1 cellular context compared by ENCODE assay signal in the genomic region with DNA sequence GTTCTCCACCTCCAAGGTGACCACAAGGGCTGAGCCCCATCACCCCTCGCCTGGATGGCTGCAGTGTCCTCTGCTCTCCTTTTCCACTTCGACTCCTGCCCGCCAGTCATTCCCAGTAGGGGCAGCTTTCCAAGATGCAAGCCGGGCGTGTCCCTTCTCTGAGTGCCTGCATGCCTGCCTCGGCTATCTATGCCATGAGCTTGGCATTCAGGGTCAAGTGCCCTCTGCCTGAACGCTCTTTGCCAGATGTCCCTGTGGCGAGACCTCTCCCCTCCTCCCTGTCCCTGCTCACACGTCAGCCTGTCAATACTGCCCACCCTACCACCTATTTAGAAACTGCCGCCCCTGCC.
TF ChIP-seq lines count a peak whose summit lies in the region.

No MANE protein-coding gene starts in this region.

TF ChIP-seq in H1, 55 proteins besides CTCF, POLR2A, EP300 and RAD21:
- no peak for TF ChIP-seq RXRA (IDR thresholded peaks at IDR 0.05; ENCODE audit: insufficient read depth, low read depth, low read length)
- no peak for TF ChIP-seq SP4 (IDR thresholded peaks at IDR 0.05; ENCODE audit: low read length)
- no peak; the same call in 1 of the 2 replicates for TF ChIP-seq CREB1 (IDR thresholded peaks at IDR 0.05)
- TF ChIP-seq CEBPB (IDR thresholded peaks at IDR 0.05; ENCODE audit: low read depth, low read length), result no peak
- TF ChIP-seq KDM1A (IDR thresholded peaks at IDR 0.05; ENCODE audit: borderline replicate concordance, low read length), result no peak
- no peak for TF ChIP-seq TCF12 (IDR thresholded peaks at IDR 0.05; ENCODE audit: low read depth, low read length)
- no peak for TF ChIP-seq SP2 (IDR thresholded peaks at IDR 0.05; ENCODE audit: low read length)
- TF ChIP-seq RFX5 (IDR thresholded peaks at IDR 0.05; ENCODE audit: borderline replicate concordance, low read depth, low read length), result no peak
- no peak for TF ChIP-seq GTF2F1 (IDR thresholded peaks at IDR 0.05; ENCODE audit: borderline replicate concordance, low read depth, low read length)
- no peak for TF ChIP-seq SIRT6 (IDR thresholded peaks at IDR 0.05; ENCODE audit: low read length)
- TF ChIP-seq CHD1 (IDR thresholded peaks at IDR 0.05; ENCODE audit: low read depth, low read length), result no peak
- no peak for TF ChIP-seq KDM4A (IDR thresholded peaks at IDR 0.05; ENCODE audit: low read depth, low read length, severe bottlenecking)
- TF ChIP-seq, protein P1, sequence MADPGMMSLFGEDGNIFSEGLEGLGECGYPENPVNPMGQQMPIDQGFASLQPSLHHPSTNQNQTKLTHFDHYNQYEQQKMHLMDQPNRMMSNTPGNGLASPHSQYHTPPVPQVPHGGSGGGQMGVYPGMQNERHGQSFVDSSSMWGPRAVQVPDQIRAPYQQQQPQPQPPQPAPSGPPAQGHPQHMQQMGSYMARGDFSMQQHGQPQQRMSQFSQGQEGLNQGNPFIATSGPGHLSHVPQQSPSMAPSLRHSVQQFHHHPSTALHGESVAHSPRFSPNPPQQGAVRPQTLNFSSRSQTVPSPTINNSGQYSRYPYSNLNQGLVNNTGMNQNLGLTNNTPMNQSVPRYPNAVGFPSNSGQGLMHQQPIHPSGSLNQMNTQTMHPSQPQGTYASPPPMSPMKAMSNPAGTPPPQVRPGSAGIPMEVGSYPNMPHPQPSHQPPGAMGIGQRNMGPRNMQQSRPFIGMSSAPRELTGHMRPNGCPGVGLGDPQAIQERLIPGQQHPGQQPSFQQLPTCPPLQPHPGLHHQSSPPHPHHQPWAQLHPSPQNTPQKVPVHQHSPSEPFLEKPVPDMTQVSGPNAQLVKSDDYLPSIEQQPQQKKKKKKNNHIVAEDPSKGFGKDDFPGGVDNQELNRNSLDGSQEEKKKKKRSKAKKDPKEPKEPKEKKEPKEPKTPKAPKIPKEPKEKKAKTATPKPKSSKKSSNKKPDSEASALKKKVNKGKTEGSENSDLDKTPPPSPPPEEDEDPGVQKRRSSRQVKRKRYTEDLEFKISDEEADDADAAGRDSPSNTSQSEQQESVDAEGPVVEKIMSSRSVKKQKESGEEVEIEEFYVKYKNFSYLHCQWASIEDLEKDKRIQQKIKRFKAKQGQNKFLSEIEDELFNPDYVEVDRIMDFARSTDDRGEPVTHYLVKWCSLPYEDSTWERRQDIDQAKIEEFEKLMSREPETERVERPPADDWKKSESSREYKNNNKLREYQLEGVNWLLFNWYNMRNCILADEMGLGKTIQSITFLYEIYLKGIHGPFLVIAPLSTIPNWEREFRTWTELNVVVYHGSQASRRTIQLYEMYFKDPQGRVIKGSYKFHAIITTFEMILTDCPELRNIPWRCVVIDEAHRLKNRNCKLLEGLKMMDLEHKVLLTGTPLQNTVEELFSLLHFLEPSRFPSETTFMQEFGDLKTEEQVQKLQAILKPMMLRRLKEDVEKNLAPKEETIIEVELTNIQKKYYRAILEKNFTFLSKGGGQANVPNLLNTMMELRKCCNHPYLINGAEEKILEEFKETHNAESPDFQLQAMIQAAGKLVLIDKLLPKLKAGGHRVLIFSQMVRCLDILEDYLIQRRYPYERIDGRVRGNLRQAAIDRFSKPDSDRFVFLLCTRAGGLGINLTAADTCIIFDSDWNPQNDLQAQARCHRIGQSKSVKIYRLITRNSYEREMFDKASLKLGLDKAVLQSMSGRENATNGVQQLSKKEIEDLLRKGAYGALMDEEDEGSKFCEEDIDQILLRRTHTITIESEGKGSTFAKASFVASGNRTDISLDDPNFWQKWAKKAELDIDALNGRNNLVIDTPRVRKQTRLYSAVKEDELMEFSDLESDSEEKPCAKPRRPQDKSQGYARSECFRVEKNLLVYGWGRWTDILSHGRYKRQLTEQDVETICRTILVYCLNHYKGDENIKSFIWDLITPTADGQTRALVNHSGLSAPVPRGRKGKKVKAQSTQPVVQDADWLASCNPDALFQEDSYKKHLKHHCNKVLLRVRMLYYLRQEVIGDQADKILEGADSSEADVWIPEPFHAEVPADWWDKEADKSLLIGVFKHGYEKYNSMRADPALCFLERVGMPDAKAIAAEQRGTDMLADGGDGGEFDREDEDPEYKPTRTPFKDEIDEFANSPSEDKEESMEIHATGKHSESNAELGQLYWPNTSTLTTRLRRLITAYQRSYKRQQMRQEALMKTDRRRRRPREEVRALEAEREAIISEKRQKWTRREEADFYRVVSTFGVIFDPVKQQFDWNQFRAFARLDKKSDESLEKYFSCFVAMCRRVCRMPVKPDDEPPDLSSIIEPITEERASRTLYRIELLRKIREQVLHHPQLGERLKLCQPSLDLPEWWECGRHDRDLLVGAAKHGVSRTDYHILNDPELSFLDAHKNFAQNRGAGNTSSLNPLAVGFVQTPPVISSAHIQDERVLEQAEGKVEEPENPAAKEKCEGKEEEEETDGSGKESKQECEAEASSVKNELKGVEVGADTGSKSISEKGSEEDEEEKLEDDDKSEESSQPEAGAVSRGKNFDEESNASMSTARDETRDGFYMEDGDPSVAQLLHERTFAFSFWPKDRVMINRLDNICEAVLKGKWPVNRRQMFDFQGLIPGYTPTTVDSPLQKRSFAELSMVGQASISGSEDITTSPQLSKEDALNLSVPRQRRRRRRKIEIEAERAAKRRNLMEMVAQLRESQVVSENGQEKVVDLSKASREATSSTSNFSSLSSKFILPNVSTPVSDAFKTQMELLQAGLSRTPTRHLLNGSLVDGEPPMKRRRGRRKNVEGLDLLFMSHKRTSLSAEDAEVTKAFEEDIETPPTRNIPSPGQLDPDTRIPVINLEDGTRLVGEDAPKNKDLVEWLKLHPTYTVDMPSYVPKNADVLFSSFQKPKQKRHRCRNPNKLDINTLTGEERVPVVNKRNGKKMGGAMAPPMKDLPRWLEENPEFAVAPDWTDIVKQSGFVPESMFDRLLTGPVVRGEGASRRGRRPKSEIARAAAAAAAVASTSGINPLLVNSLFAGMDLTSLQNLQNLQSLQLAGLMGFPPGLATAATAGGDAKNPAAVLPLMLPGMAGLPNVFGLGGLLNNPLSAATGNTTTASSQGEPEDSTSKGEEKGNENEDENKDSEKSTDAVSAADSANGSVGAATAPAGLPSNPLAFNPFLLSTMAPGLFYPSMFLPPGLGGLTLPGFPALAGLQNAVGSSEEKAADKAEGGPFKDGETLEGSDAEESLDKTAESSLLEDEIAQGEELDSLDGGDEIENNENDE (IDR thresholded peaks at IDR 0.05; ENCODE audit: insufficient replicate concordance, low read length), result no peak
- no peak for TF ChIP-seq CBX5 (IDR thresholded peaks at IDR 0.05; ENCODE audit: low read depth, low read length)
- TF ChIP-seq CBX8 (IDR thresholded peaks at IDR 0.05; ENCODE audit: borderline replicate concordance, low read depth, low read length), result no peak
- TF ChIP-seq NANOG (IDR thresholded peaks at IDR 0.05; ENCODE audit: insufficient read depth, low read depth, low read length, poor library complexity, severe bottlenecking), result no peak
- no peak for TF ChIP-seq SP1 (IDR thresholded peaks at IDR 0.05; ENCODE audit: low read depth, low read length)
